In the genomic region with DNA sequence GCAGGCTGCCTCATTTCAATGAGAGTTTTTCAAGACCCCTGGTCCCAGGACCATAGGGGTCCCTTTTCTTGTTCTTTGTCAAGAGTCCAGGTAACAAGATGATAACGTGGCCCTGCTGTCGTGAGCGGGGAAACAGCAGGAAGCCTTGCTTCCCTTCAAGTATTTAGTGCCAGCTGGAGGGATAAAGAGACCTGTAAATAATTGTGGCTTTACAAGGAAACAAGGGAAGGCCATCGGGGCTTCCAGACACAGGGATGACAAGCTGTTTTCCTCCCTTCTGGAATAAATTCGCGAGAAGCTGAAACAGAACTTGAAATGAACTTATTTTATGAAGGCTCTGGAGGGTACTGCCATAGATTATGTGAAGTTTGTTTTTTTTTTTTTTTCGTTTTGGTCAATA, we compare ENCODE assay signal across 1 cellular context.
TF ChIP-seq lines count a peak whose summit lies in the region.

No MANE protein-coding gene starts in this region.

TF ChIP-seq in IMR-90, 13 proteins besides CTCF, POLR2A, EP300 and RAD21 (continued from another document):
- TF ChIP-seq, protein P1, sequence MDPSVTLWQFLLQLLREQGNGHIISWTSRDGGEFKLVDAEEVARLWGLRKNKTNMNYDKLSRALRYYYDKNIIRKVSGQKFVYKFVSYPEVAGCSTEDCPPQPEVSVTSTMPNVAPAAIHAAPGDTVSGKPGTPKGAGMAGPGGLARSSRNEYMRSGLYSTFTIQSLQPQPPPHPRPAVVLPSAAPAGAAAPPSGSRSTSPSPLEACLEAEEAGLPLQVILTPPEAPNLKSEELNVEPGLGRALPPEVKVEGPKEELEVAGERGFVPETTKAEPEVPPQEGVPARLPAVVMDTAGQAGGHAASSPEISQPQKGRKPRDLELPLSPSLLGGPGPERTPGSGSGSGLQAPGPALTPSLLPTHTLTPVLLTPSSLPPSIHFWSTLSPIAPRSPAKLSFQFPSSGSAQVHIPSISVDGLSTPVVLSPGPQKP (IDR thresholded peaks at IDR 0.05; ENCODE audit: borderline replicate concordance, low read depth, low read length) = no peak
- no peak for TF ChIP-seq NFE2L2 (IDR thresholded peaks at IDR 0.05; ENCODE audit: low read depth, low read length)
- TF ChIP-seq RCOR1 (IDR thresholded peaks at IDR 0.05; ENCODE audit: insufficient replicate concordance, low read length) = no peak
- TF ChIP-seq CHD1 (IDR thresholded peaks at IDR 0.05; ENCODE audit: low read depth, low read length) = no peak
- no peak for TF ChIP-seq MAZ (IDR thresholded peaks at IDR 0.05; ENCODE audit: borderline replicate concordance, low read depth, low read length)
